In genomic region chr3:72810659-72811434, GRCh38 we compare ENCODE assay signal across 29 cellular contexts.
DNase-seq lines count a peak whose midpoint lies in the region; ATAC-seq lines count a peak whose summit lies in the region.
"Had no signal": no experiment of that assay in that cellular context is flagged by ENCODE, and none has a peak within 500 bp of the region (broad histone marks: within the 10 kb centered on the region; RNA-seq: fewer than 3 reads in every experiment).

No MANE protein-coding gene starts in this region.

- H3K36me3 ChIP-seq in HUES6 (ENCODE audit: control insufficient read depth, insufficient read depth, low read length) (no peaks in the 10 kb centered on the region), iPS-20b (ENCODE audit: insufficient read depth, low read depth, low read length) (no peaks in the 10 kb centered on the region)
- H3K36me3 ChIP-seq: brain microvascular endothelial cell had no signal

- H3K4me3 ChIP-seq in HUES6 (ENCODE audit: low read depth, low read length) (no peak overlapping the region), iPS-20b (ENCODE audit: low read length) (no peak overlapping the region)
- H3K4me3 ChIP-seq: dorsolateral prefrontal cortex, esophagus squamous epithelium, gastroesophageal sphincter, testis had no signal

- H3K9ac ChIP-seq in HUES6 (ENCODE audit: low read length) (no peak overlapping the region), iPS-20b (ENCODE audit: low read depth, low read length) (no peak overlapping the region)

- ATAC-seq in HG02885 (IDR thresholded peaks at IDR 0.05; ENCODE audit: poor library complexity, unreplicated experiment): no peak
- ATAC-seq: activated naive CD4-positive, alpha-beta T cell treated with anti-CD3 and anti-CD28 coated beads, Interleukin-2, amount 50 U/mL, for 72 hours; gastroesophageal sphincter; left colon; right cardiac atrium had no signal

- peak overlapping the region; percentile 25; the same call in 1 of the 2 replicates for H3K27ac ChIP-seq in HUES6 (ENCODE audit: low read depth, low read length)
- peak overlapping the region; percentile 30 for H3K27ac ChIP-seq in iPS-20b (ENCODE audit: low read length)
- H3K27ac ChIP-seq: 22Rv1, brain microvascular endothelial cell, C4-2B, dorsolateral prefrontal cortex, esophagus squamous epithelium, gastroesophageal sphincter, testis had no signal

- DNase-seq in DMS53 (lab: John Stamatoyannopoulos, UW): peak; percentile 2
- no peak for DNase-seq in DMS53 treated with DMSO at 0.1 percent for 48 hours (lab: John Stamatoyannopoulos, UW; ENCODE audit: unreplicated experiment)
- DNase-seq in SHP77 (lab: John Stamatoyannopoulos, UW): peak; percentile 30 to 39
- no peak for DNase-seq in stimulated activated CD4-positive, alpha-beta T cell treated with anti-CD3 and anti-CD28 coated beads, Interleukin-15, amount 100 ng/mL, for 24 hours
- no peak for DNase-seq in middle frontal gyrus (ENCODE audit: extremely low spot score, low spot score)
- DNase-seq: activated CD4-positive, alpha-beta T cell treated with anti-CD3 and anti-CD28 coated beads for 4 hours; amygdala; brain microvascular endothelial cell; cerebellar nuclear complex; DMS79 treated with DMSO at 0.1 percent for 48 hours; dorsolateral prefrontal cortex; esophagus squamous epithelium; GDM1; KG1; left colon; mammary epithelial cell; NCI-H510A; posterior cingulate gyrus; right cardiac atrium; stimulated activated CD4-positive, alpha-beta T cell treated with anti-CD3 and anti-CD28 coated beads, Interleukin-2, amount 100 ng/mL, for 24 hours; testis had no signal

- H3K27me3 ChIP-seq in HUES6 (ENCODE audit: control insufficient read depth, insufficient read depth, low read length): no peaks in the 10 kb centered on the region
- H3K27me3 ChIP-seq in iPS-20b (ENCODE audit: insufficient read depth, low read length): no peaks in the 10 kb centered on the region
- H3K27me3 ChIP-seq: brain microvascular endothelial cell, dorsolateral prefrontal cortex, esophagus squamous epithelium, gastroesophageal sphincter, testis had no signal

- no peaks in the 10 kb centered on the region for H3K9me3 ChIP-seq in HUES6 (ENCODE audit: control insufficient read depth, insufficient read depth, low read depth, low read length)
- H3K9me3 ChIP-seq in iPS-20b (ENCODE audit: insufficient read depth, low read depth, low read length): no peaks in the 10 kb centered on the region
- H3K9me3 ChIP-seq: Caco-2, esophagus squamous epithelium, gastroesophageal sphincter, testis had no signal

- H3K4me1 ChIP-seq in HUES6 (ENCODE audit: control insufficient read depth, insufficient read depth, low read length) (peaks cover 37% of the 10 kb centered on the region), iPS-20b (ENCODE audit: insufficient read depth, low read length) (peaks cover 33% of the 10 kb centered on the region)
- H3K4me1 ChIP-seq: esophagus squamous epithelium had no signal

Comparison
In these comparisons a context has a peak if more than half of its experiments do, and no peak if none do; other contexts are left out.
1. DNase-seq: peak in DMS53 (single experiment) and SHP77 (2 of 2); none in DMS53 treated with DMSO at 0.1 percent for 48 hours (single experiment), stimulated activated CD4-positive, alpha-beta T cell treated with anti-CD3 and anti-CD28 coated beads, Interleukin-15, amount 100 ng/mL, for 24 hours (single experiment) and middle frontal gyrus (single experiment).